ENCODE assay signal across 9 cellular contexts in genomic region chr1:214018605-214019268, GRCh38. TPM values are rescaled to one million over a fixed set of nuclear protein-coding genes. Genes with fewer than 3 reads are reported as not detected.
DNase-seq lines count a peak whose midpoint lies in the region; ATAC-seq, FAIRE-seq and TF ChIP-seq lines count a peak whose summit lies in the region.
"Had no signal": no experiment of that assay in that cellular context is flagged by ENCODE, and none has a peak within 500 bp of the region (broad histone marks: within the 10 kb centered on the region; RNA-seq: fewer than 3 reads in every experiment).

No MANE protein-coding gene starts in this region.

- H3K27ac Mint-ChIP-seq in activated naive CD4-positive, alpha-beta T cell treated with anti-CD3 and anti-CD28 coated beads, Interleukin-2, amount 50 U/mL, for 24 hours: peak overlapping the region; percentile 23
- H3K27ac Mint-ChIP-seq: CD4-positive, CD25-positive, alpha-beta regulatory T cell had no signal

- TF ChIP-seq CTCF in D721Med (IDR thresholded peaks at IDR 0.05; ENCODE audit: insufficient read depth, missing control alignments): no peak
- TF ChIP-seq CTCF in omental fat pad (IDR thresholded peaks at IDR 0.05): no peak

- ATAC-seq in HG03442 (IDR thresholded peaks at IDR 0.05; ENCODE audit: unreplicated experiment) (peak; percentile 95), omental fat pad (ENCODE audit: low FRiP score) (no peak), GM19324 (IDR thresholded peaks at IDR 0.05; ENCODE audit: low FRiP score, unreplicated experiment) (no peak), HG03457 (IDR thresholded peaks at IDR 0.05; ENCODE audit: unreplicated experiment) (no peak)

- H3K9me3 Mint-ChIP-seq in activated naive CD4-positive, alpha-beta T cell treated with anti-CD3 and anti-CD28 coated beads, Interleukin-2, amount 50 U/mL, for 24 hours: no peaks in the 10 kb centered on the region

- peaks cover 25% of the 10 kb centered on the region for H3K4me1 Mint-ChIP-seq in activated naive CD4-positive, alpha-beta T cell treated with anti-CD3 and anti-CD28 coated beads, Interleukin-2, amount 50 U/mL, for 24 hours
- H3K4me1 Mint-ChIP-seq: CD4-positive, CD25-positive, alpha-beta regulatory T cell had no signal

- no peaks in the 10 kb centered on the region for H3K27me3 Mint-ChIP-seq in activated naive CD4-positive, alpha-beta T cell treated with anti-CD3 and anti-CD28 coated beads, Interleukin-2, amount 50 U/mL, for 24 hours
- H3K27me3 Mint-ChIP-seq: CD4-positive, CD25-positive, alpha-beta regulatory T cell had no signal

- FAIRE-seq in D721Med (lab: Jason Lieb, UNC): peak; percentile 51
- no peak for FAIRE-seq in GM19239 (lab: Jason Lieb, UNC)

- H3K36me3 Mint-ChIP-seq in activated naive CD4-positive, alpha-beta T cell treated with anti-CD3 and anti-CD28 coated beads, Interleukin-2, amount 50 U/mL, for 24 hours: no peaks in the 10 kb centered on the region
- H3K36me3 Mint-ChIP-seq: CD4-positive, CD25-positive, alpha-beta regulatory T cell had no signal

- DNase-seq in D721Med (ENCODE audit: insufficient read length, low spot score) (no peak), GM19239 (ENCODE audit: insufficient read length, low spot score) (peak; percentile 13), omental fat pad (ENCODE audit: low spot score) (no peak), amniotic stem cell (lab: John Stamatoyannopoulos, UW) (no peak)

- H3K4me3 Mint-ChIP-seq in activated naive CD4-positive, alpha-beta T cell treated with anti-CD3 and anti-CD28 coated beads, Interleukin-2, amount 50 U/mL, for 24 hours: peak overlapping the region; percentile 4
- H3K4me3 Mint-ChIP-seq: CD4-positive, CD25-positive, alpha-beta regulatory T cell had no signal

RNA-seq across cellular contexts. Expression of gene PROX1, which starts 31.0 kb away (rescaled TPM):
- total RNA-seq in omental fat pad: 1 to 10 TPM in 3 of 4 donors, under 1 TPM in 1; 0.96 to 8.4 (median 4.6) TPM
- total RNA-seq: CD4-positive, CD25-positive, alpha-beta regulatory T cell had no signal
